Comparison of ENCODE assay signal across 13 cellular contexts in genomic region chr19:12485571-12485970, GRCh38. TPM values are rescaled to one million over a fixed set of nuclear protein-coding genes. Genes with fewer than 3 reads are reported as not detected.
DNase-seq lines count a peak whose midpoint lies in the region; ATAC-seq, FAIRE-seq and TF ChIP-seq lines count a peak whose summit lies in the region.
"Had no signal": no experiment of that assay in that cellular context is flagged by ENCODE, and none has a peak within 500 bp of the region (broad histone marks: within the 10 kb centered on the region; RNA-seq: fewer than 3 reads in every experiment).

No MANE protein-coding gene starts in this region.

- peaks cover 28% of the 10 kb centered on the region for H3K4me1 Mint-ChIP-seq in activated CD8-positive, alpha-beta T cell treated with anti-CD3 and anti-CD28 coated beads for 36 hours (ENCODE audit: low read depth)
- peaks cover 28% of the 10 kb centered on the region for H3K4me1 Mint-ChIP-seq in activated CD8-positive, alpha-beta T cell treated with anti-CD3 and anti-CD28 coated beads, Interleukin-2, amount 10 ng/mL, durations not matched to agents 7 days and 5 days (ENCODE audit: low read depth)
- H3K4me1 Mint-ChIP-seq in T-cell, result peaks cover 30 to 34% (median 31%) of the 10 kb centered on the region in 3 donors

- POLR2A ChIA-PET in activated CD8-positive, alpha-beta T cell treated with anti-CD3 and anti-CD28 coated beads for 36 hours (lab: Charles Lee), result interaction anchor here (1.0 kb wide), 1 partner anchor 10 kb away, joined by 3 read pairs; no protein-coding TSS in a partner anchor
- POLR2A ChIA-PET in activated CD8-positive, alpha-beta T cell treated with anti-CD3 and anti-CD28 coated beads, Interleukin-2, amount 10 ng/mL, durations not matched to agents 7 days and 5 days (lab: Charles Lee), result no interaction called here
- POLR2A ChIA-PET in T-cell (lab: Charles Lee) (interaction anchor here in 1 of 2 donors (0.6 kb wide), 1 partner anchor 916 kb away, joined by 5 read pairs; no protein-coding TSS in a partner anchor), endothelial cell of umbilical vein (lab: Charles Lee) (no interaction called here)

- H4K20me1 ChIP-seq in endothelial cell of umbilical vein (replicated peaks; ENCODE audit: control insufficient read depth, extremely low read depth, insufficient read depth, low read length), result no peaks in the 10 kb centered on the region

- H3K27ac Mint-ChIP-seq in activated CD8-positive, alpha-beta T cell treated with anti-CD3 and anti-CD28 coated beads for 36 hours, result no peak overlapping the region
- H3K27ac Mint-ChIP-seq in activated CD8-positive, alpha-beta T cell treated with anti-CD3 and anti-CD28 coated beads, Interleukin-2, amount 10 ng/mL, durations not matched to agents 7 days and 5 days, result no peak overlapping the region
- peak overlapping the region in 1 of 2 donors; percentile 95 for H3K27ac Mint-ChIP-seq in T-cell

- peaks cover 8% of the 10 kb centered on the region for H3K79me1 ChIP-seq in trophoblast cell (ENCODE audit: low read length)

- no peak overlapping the region for H2BK5ac ChIP-seq in trophoblast cell (ENCODE audit: low read depth, low read length, poor library complexity)

- no peak overlapping the region for H2AK5ac ChIP-seq in trophoblast cell (ENCODE audit: low read length)

- no peaks in the 10 kb centered on the region for H3K27me3 Mint-ChIP-seq in activated CD8-positive, alpha-beta T cell treated with anti-CD3 and anti-CD28 coated beads for 36 hours
- H3K27me3 Mint-ChIP-seq in activated CD8-positive, alpha-beta T cell treated with anti-CD3 and anti-CD28 coated beads, Interleukin-2, amount 10 ng/mL, durations not matched to agents 7 days and 5 days (ENCODE audit: low read depth), result no peaks in the 10 kb centered on the region
- no peaks in the 10 kb centered on the region for H3K27me3 Mint-ChIP-seq in T-cell

- BruUV-seq in endothelial cell of umbilical vein (replicated peaks; lab: Mats Ljungman, UMichigan), result no TSS peak

- H3K36me3 Mint-ChIP-seq in activated CD8-positive, alpha-beta T cell treated with anti-CD3 and anti-CD28 coated beads for 36 hours (ENCODE audit: low read depth), result no peaks in the 10 kb centered on the region
- peaks cover 4% of the 10 kb centered on the region for H3K36me3 Mint-ChIP-seq in activated CD8-positive, alpha-beta T cell treated with anti-CD3 and anti-CD28 coated beads, Interleukin-2, amount 10 ng/mL, durations not matched to agents 7 days and 5 days (ENCODE audit: low read depth)
- no peaks in the 10 kb centered on the region for H3K36me3 Mint-ChIP-seq in T-cell

- no peak overlapping the region for H3K4ac ChIP-seq in trophoblast cell (ENCODE audit: low read depth, low read length)

- TF ChIP-seq POLR2A in endothelial cell of umbilical vein (IDR thresholded peaks at IDR 0.05; ENCODE audit: low read depth, low read length), result no peak

- ATAC-seq in activated CD8-positive, alpha-beta T cell treated with anti-CD3 and anti-CD28 coated beads for 36 hours, result no peak
- no peak for ATAC-seq in activated CD8-positive, alpha-beta T cell treated with anti-CD3 and anti-CD28 coated beads, Interleukin-2, amount 10 ng/mL, durations not matched to agents 7 days and 5 days
- no peak for ATAC-seq in T-cell (replicated peaks in 1 of 4)
- ATAC-seq in omental fat pad (ENCODE audit: low FRiP score), result no peak

- no peak overlapping the region for H2BK120ac ChIP-seq in trophoblast cell (ENCODE audit: insufficient read depth, low read length, poor library complexity)

- H3K4me1 ChIP-seq in endothelial cell of umbilical vein (ENCODE audit: control insufficient read depth, extremely low read depth, insufficient read depth, low read length) (peaks cover 7% of the 10 kb centered on the region), trophoblast cell (ENCODE audit: control insufficient read depth in 1 of 2, insufficient read depth in 2 of 2, low read length in 2 of 2) (peaks cover 4 to 7% of the 10 kb centered on the region in 2 experiments), colonic mucosa (no peaks in the 10 kb centered on the region)
- H3K4me1 ChIP-seq: prostate gland had no signal

- peak overlapping the region; percentile 98 for H2AFZ ChIP-seq in endothelial cell of umbilical vein (ENCODE audit: low read depth, low read length)
- H2AFZ ChIP-seq in trophoblast cell (ENCODE audit: insufficient read depth, low read length, poor library complexity), result peak overlapping the region; percentile 96

- dilution Hi-C loops in endothelial cell of umbilical vein (cut with MboI; ENCODE audit: extremely low pct_ligation_motif_present, low sequenced_read_pairs), result no loop called here

- CTCF ChIA-PET in activated CD8-positive, alpha-beta T cell treated with anti-CD3 and anti-CD28 coated beads for 36 hours (lab: Charles Lee), result interaction anchor here (1.4 kb wide), 1 partner anchor 10 kb away, joined by 6 read pairs; no protein-coding TSS in a partner anchor
- CTCF ChIA-PET in activated CD8-positive, alpha-beta T cell treated with anti-CD3 and anti-CD28 coated beads, Interleukin-2, amount 10 ng/mL, durations not matched to agents 7 days and 5 days (lab: Charles Lee), result no interaction called here
- CTCF ChIA-PET in T-cell (lab: Charles Lee) (no interaction called here), endothelial cell of umbilical vein (lab: Charles Lee) (no interaction called here)

- no peak for DNase-seq in activated CD8-positive, alpha-beta T cell treated with anti-CD3 and anti-CD28 coated beads for 36 hours
- no peak for DNase-seq in activated CD8-positive, alpha-beta T cell treated with anti-CD3 and anti-CD28 coated beads, Interleukin-2, amount 10 ng/mL, durations not matched to agents 7 days and 5 days
- no peak for DNase-seq in T-cell
- DNase-seq in endothelial cell of umbilical vein (ENCODE audit: low read depth, low spot score), result no peak
- no peak for DNase-seq in trophoblast cell
- DNase-seq in omental fat pad (ENCODE audit: low spot score), result no peak
- no peak for DNase-seq in colonic mucosa
- DNase-seq in NCI-H187 treated with DMSO at 0.1 percent for 48 hours (lab: John Stamatoyannopoulos, UW), result no peak
- DNase-seq: aorta, GF-D8 had no signal

- H3K4me3 Mint-ChIP-seq in activated CD8-positive, alpha-beta T cell treated with anti-CD3 and anti-CD28 coated beads for 36 hours, result peak overlapping the region; percentile 89
- H3K4me3 Mint-ChIP-seq in activated CD8-positive, alpha-beta T cell treated with anti-CD3 and anti-CD28 coated beads, Interleukin-2, amount 10 ng/mL, durations not matched to agents 7 days and 5 days, result no peak overlapping the region
- peak overlapping the region; percentile 90 to 92 (median 91) for H3K4me3 Mint-ChIP-seq in T-cell

- no peak overlapping the region for H3K18ac ChIP-seq in trophoblast cell (ENCODE audit: low read length)

- H3K27ac ChIP-seq in endothelial cell of umbilical vein (ENCODE audit: insufficient read depth, low read depth, low read length) (no peak overlapping the region), trophoblast cell (ENCODE audit: low read depth, low read length) (no peak overlapping the region), colonic mucosa (no peak overlapping the region)

- no peak for FAIRE-seq in endothelial cell of umbilical vein (lab: Jason Lieb, UNC)
- FAIRE-seq: RCC 7860 had no signal

- H2BK12ac ChIP-seq in trophoblast cell (ENCODE audit: low read length), result no peak overlapping the region

- no peaks in the 10 kb centered on the region for H3K79me2 ChIP-seq in endothelial cell of umbilical vein (ENCODE audit: control insufficient read depth, insufficient read depth, low read length)
- H3K79me2 ChIP-seq in trophoblast cell (ENCODE audit: control insufficient read depth, insufficient read depth, low read length, poor library complexity), result peaks cover 4% of the 10 kb centered on the region

- H3K9me3 ChIP-seq in endothelial cell of umbilical vein (replicated peaks; ENCODE audit: control insufficient read depth, insufficient read depth, low read length) (no peaks in the 10 kb centered on the region), trophoblast cell (ENCODE audit: insufficient read depth, low read depth, low read length) (no peaks in the 10 kb centered on the region), colonic mucosa (no peaks in the 10 kb centered on the region)
- H3K9me3 ChIP-seq: prostate gland, vagina had no signal

- no CpG with 5 or more reads among the region's 3 CpGs for WGBS in trophoblast cell (ENCODE audit: extremely low coverage, insufficient coverage, insufficient read length)

- H3K9ac ChIP-seq in endothelial cell of umbilical vein (replicated peaks; ENCODE audit: extremely low read depth, insufficient read depth, low read length), result no peak overlapping the region
- no peak overlapping the region for H3K9ac ChIP-seq in trophoblast cell (ENCODE audit: low read length)
- H3K9ac ChIP-seq in colonic mucosa (ENCODE audit: low read depth in 2 of 2, low read length in 2 of 2), result peak overlapping the region in 1 of 2 donors; percentile 86

- H3K9me1 ChIP-seq in endothelial cell of umbilical vein (replicated peaks; ENCODE audit: control insufficient read depth, extremely low read depth, insufficient read depth, low read length), result no peaks in the 10 kb centered on the region

- H3K14ac ChIP-seq in trophoblast cell (ENCODE audit: low read length), result no peak overlapping the region

- no peak overlapping the region for H3K4me2 ChIP-seq in endothelial cell of umbilical vein (ENCODE audit: insufficient read depth, low read length)
- H3K4me2 ChIP-seq in trophoblast cell (ENCODE audit: low read length), result no peak overlapping the region

- no peaks in the 10 kb centered on the region for H3K9me3 Mint-ChIP-seq in activated CD8-positive, alpha-beta T cell treated with anti-CD3 and anti-CD28 coated beads for 36 hours
- H3K9me3 Mint-ChIP-seq in activated CD8-positive, alpha-beta T cell treated with anti-CD3 and anti-CD28 coated beads, Interleukin-2, amount 10 ng/mL, durations not matched to agents 7 days and 5 days (ENCODE audit: insufficient read depth), result peaks cover 4% of the 10 kb centered on the region
- no peaks in the 10 kb centered on the region for H3K9me3 Mint-ChIP-seq in T-cell

- H3K36me3 ChIP-seq in endothelial cell of umbilical vein (ENCODE audit: control insufficient read depth in 2 of 2, extremely low read depth in 1 of 2, insufficient read depth in 2 of 2, low read length in 2 of 2) (no peaks in the 10 kb centered on the region), trophoblast cell (ENCODE audit: control insufficient read depth in 1 of 2, insufficient read depth in 2 of 2, low read length in 2 of 2) (no peaks in the 10 kb centered on the region), colonic mucosa (no peaks in the 10 kb centered on the region)
- H3K36me3 ChIP-seq: prostate gland, vagina had no signal

- intact Hi-C loops in activated CD8-positive, alpha-beta T cell treated with anti-CD3 and anti-CD28 coated beads for 36 hours (cut with micrococcal nuclease), result no loop called here
- intact Hi-C loops in endothelial cell of umbilical vein (cut with micrococcal nuclease) (no loop called here), colonic mucosa (cut with DNase I) (no loop called here)

- H4K8ac ChIP-seq in trophoblast cell (ENCODE audit: low read depth, low read length), result no peak overlapping the region

- no peaks in the 10 kb centered on the region for H3K27me3 ChIP-seq in endothelial cell of umbilical vein (ENCODE audit: control insufficient read depth in 2 of 2, insufficient read depth in 2 of 2, low read length in 2 of 2)
- no peaks in the 10 kb centered on the region for H3K27me3 ChIP-seq in trophoblast cell (ENCODE audit: insufficient read depth, low read length)
- no peaks in the 10 kb centered on the region for H3K27me3 ChIP-seq in colonic mucosa
- H3K27me3 ChIP-seq: vagina had no signal

- no peak overlapping the region for H3K4me3 ChIP-seq in endothelial cell of umbilical vein (replicated peaks in 1 of 3; ENCODE audit: insufficient read depth in 1 of 3, low read depth in 1 of 3, low read length in 3 of 3)
- no peak overlapping the region for H3K4me3 ChIP-seq in trophoblast cell (ENCODE audit: low read depth, low read length)
- no peak overlapping the region for H3K4me3 ChIP-seq in colonic mucosa

- H4K12ac ChIP-seq in trophoblast cell (ENCODE audit: low read depth, low read length), result no peak overlapping the region

- no peak for TF ChIP-seq CTCF in activated CD8-positive, alpha-beta T cell treated with anti-CD3 and anti-CD28 coated beads for 36 hours (IDR thresholded peaks at IDR 0.05)
- TF ChIP-seq CTCF in endothelial cell of umbilical vein (IDR thresholded peaks at IDR 0.05; ENCODE audit: extremely low read depth in 1 of 2, insufficient read depth in 1 of 2, low read depth in 1 of 2, low read length in 2 of 2) (no peak), omental fat pad (IDR thresholded peaks at IDR 0.05) (no peak), colonic mucosa (IDR thresholded peaks at IDR 0.05) (no peak)

- no peak overlapping the region for H4K91ac ChIP-seq in trophoblast cell (ENCODE audit: low read depth, low read length)

- H3K23ac ChIP-seq in trophoblast cell (ENCODE audit: low read length), result no peak overlapping the region

RNA-seq across cellular contexts. Expression of gene ZNF709, which starts 1.0 kb away (rescaled TPM):
- total RNA-seq in activated CD8-positive, alpha-beta T cell treated with anti-CD3 and anti-CD28 coated beads for 36 hours, result 1 to 10 TPM; 1.5 to 1.6 TPM
- total RNA-seq in activated CD8-positive, alpha-beta T cell treated with anti-CD3 and anti-CD28 coated beads, Interleukin-2, amount 10 ng/mL, durations not matched to agents 7 days and 5 days, result 1 to 10 TPM; 1.7 to 3.1 TPM
- total RNA-seq in T-cell, result 1 to 10 TPM; 2.4 to 5.3 (median 5.1) TPM
- total RNA-seq in endothelial cell of umbilical vein, result 1.4 and 1.8 TPM in 2 replicates
- polyA plus RNA-seq in endothelial cell of umbilical vein, result 0.65 and 1.0 TPM in 2 replicates
- 0.59 and 0.62 TPM in 2 replicates for polyA plus RNA-seq in endothelial cell of umbilical vein (2011; cell fraction: cytosol; rRNA removed)
- 0.76 and 1.3 TPM in 2 replicates for polyA plus RNA-seq in endothelial cell of umbilical vein (2011; cell fraction: nucleus; rRNA removed)
- polyA plus RNA-seq in endothelial cell of umbilical vein (2012), result 0.23 and 0.36 TPM in 2 replicates
- polyA minus RNA-seq in endothelial cell of umbilical vein, result 1.5 and 1.7 TPM in 2 replicates
- polyA minus RNA-seq in endothelial cell of umbilical vein (2011; cell fraction: cytosol; rRNA and poly(A)+ RNA removed), result not detected
- 1.7 and 1.9 TPM in 2 replicates for polyA minus RNA-seq in endothelial cell of umbilical vein (2011; cell fraction: nucleus; rRNA and poly(A)+ RNA removed)
- 1.1 and 1.2 TPM in 2 replicates for polyA plus RNA-seq in trophoblast cell (2013)
- total RNA-seq in omental fat pad, result 1 to 10 TPM; 1.8 to 4.6 (median 2.4) TPM
- 1 to 10 TPM; 1.3 to 2.0 TPM for total RNA-seq in colonic mucosa

RNA-seq across cellular contexts. Expression of gene ZNF443, which starts 44.8 kb away (rescaled TPM):
- total RNA-seq in activated CD8-positive, alpha-beta T cell treated with anti-CD3 and anti-CD28 coated beads for 36 hours, result 1 to 10 TPM; 3.1 to 3.2 TPM
- 1 to 10 TPM; 5.7 to 6.3 TPM for total RNA-seq in activated CD8-positive, alpha-beta T cell treated with anti-CD3 and anti-CD28 coated beads, Interleukin-2, amount 10 ng/mL, durations not matched to agents 7 days and 5 days
- total RNA-seq in T-cell, result 1 to 10 TPM; 3.9 to 6.2 (median 4.5) TPM
- total RNA-seq in endothelial cell of umbilical vein, result 3.2 and 3.4 TPM in 2 replicates
- 0.48 and 0.65 TPM in 2 replicates for polyA plus RNA-seq in endothelial cell of umbilical vein
- 0.75 and 0.90 TPM in 2 replicates for polyA plus RNA-seq in endothelial cell of umbilical vein (2011; cell fraction: cytosol; rRNA removed)
- 3.0 TPM in 2 replicates for polyA plus RNA-seq in endothelial cell of umbilical vein (2011; cell fraction: nucleus; rRNA removed)
- 1.2 and 1.5 TPM in 2 replicates for polyA plus RNA-seq in endothelial cell of umbilical vein (2012)
- polyA minus RNA-seq in endothelial cell of umbilical vein, result 1.0 and 1.6 TPM in 2 replicates
- polyA minus RNA-seq in endothelial cell of umbilical vein (2011; cell fraction: cytosol; rRNA and poly(A)+ RNA removed), result 0.92 TPM
- polyA minus RNA-seq in endothelial cell of umbilical vein (2011; cell fraction: nucleus; rRNA and poly(A)+ RNA removed), result 2.3 and 2.6 TPM in 2 replicates
- polyA plus RNA-seq in trophoblast cell (2013), result 2.8 and 3.0 TPM in 2 replicates
- total RNA-seq in omental fat pad, result 1 to 10 TPM; 2.3 to 6.5 (median 2.7) TPM
- total RNA-seq in colonic mucosa, result 1 to 10 TPM; 7.4 to 7.6 TPM
